In the genomic region with DNA sequence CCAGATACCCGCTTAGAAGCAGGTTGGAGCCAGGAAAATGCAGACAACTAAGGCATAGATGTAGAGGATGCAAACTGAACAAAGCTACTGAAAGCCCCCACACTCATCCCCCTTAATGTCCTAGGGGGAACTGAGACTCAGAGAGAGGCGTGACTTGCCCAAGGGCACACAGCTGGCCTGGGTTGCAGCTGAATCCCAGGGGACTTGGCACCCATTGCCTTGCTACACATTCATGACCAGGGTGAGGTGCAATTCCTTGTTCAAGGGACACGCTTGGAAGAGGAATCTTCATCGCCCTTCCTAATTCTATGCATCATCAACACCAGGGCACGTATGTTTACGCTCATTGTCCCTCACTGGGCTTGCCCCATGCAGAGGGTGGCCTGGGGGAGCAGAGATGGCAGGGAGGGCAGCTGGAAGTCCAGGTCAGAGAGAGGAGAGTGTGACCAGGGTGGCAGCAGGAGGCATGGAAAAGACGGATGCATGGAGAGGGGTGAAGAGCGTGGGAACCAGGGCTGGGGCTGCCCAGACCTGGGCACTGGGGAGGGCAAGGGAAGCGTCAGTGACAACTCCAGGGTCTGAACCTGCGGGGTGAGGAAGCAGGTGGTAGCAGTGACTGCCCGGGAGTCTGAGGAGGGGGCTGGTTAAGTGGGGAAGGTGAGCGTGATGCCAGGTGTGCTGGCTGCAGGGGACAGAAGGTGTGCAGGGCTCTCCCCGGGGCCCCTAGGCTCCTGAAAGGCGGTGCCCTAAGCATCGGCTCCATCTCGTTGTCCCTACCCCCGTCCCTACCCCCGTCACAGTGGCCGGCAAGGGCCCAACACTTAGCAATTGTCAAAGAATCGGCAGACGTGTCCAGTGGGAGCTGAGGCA, we compare ENCODE assay signal across 18 cellular contexts.
A peak's percentile ranks its signal among the peaks of the same experiment; 100 is the strongest.
DNase-seq lines count a peak whose midpoint lies in the region; ATAC-seq and TF ChIP-seq lines count a peak whose summit lies in the region.
"Had no signal": no experiment of that assay in that cellular context is flagged by ENCODE, and none has a peak within 500 bp of the region (broad histone marks: within the 10 kb centered on the region; RNA-seq: fewer than 3 reads in every experiment).

No MANE protein-coding gene starts in this region.

- H3K27me3 ChIP-seq in MM.1S (replicated peaks; ENCODE audit: insufficient read depth, low read length), result no peaks in the 10 kb centered on the region
- H3K27me3 ChIP-seq in GM23248 (replicated peaks; ENCODE audit: insufficient read depth), result peaks cover 24% of the 10 kb centered on the region
- H3K27me3 ChIP-seq: body of pancreas had no signal

- H3K9ac ChIP-seq in MM.1S (ENCODE audit: low read length) (peak overlapping the region; percentile 39; the same call in 1 of the 2 replicates), GM23248 (no peak overlapping the region)

- no peaks in the 10 kb centered on the region for H3K9me3 Mint-ChIP-seq in activated T-cell treated with anti-CD3 and anti-CD28 coated beads, Interleukin-2, amount 50 U/mL, for 4 hours
- no peaks in the 10 kb centered on the region for H3K9me3 Mint-ChIP-seq in activated T-cell treated with anti-CD3 and anti-CD28 coated beads, Interleukin-2, amount 50 U/mL, for 72 hours
- H3K9me3 Mint-ChIP-seq in effector memory CD8-positive, alpha-beta T cell, result no peaks in the 10 kb centered on the region
- no peaks in the 10 kb centered on the region for H3K9me3 Mint-ChIP-seq in stimulated activated naive B cell treated with anti-CD40 and anti-IgM and Interleukin-4, amounts not matched to agents 10 μg/mL and 1 μg/mL and 100 μg/mL, for 72 hours
- H3K9me3 Mint-ChIP-seq: GM23338 had no signal

- H3K4me3 Mint-ChIP-seq in activated T-cell treated with anti-CD3 and anti-CD28 coated beads, Interleukin-2, amount 50 U/mL, for 4 hours, result peak overlapping the region; percentile 52
- peak overlapping the region in 1 of 2 donors; percentile 50 for H3K4me3 Mint-ChIP-seq in activated T-cell treated with anti-CD3 and anti-CD28 coated beads, Interleukin-2, amount 50 U/mL, for 72 hours
- peak overlapping the region; percentile 50 to 62 for H3K4me3 Mint-ChIP-seq in effector memory CD8-positive, alpha-beta T cell
- peak overlapping the region in 1 of 2 donors; percentile 7 for H3K4me3 Mint-ChIP-seq in stimulated activated naive B cell treated with anti-CD40 and anti-IgM and Interleukin-4, amounts not matched to agents 10 μg/mL and 1 μg/mL and 100 μg/mL, for 72 hours
- H3K4me3 Mint-ChIP-seq: GM23338 had no signal

- H3K4me1 ChIP-seq in MM.1S (ENCODE audit: low read length) (peaks cover 39% of the 10 kb centered on the region), GM23248 (ENCODE audit: insufficient read depth) (peaks cover 8% of the 10 kb centered on the region)
- H3K4me1 ChIP-seq: body of pancreas, prostate gland had no signal

- in situ Hi-C loops in GM23248 (cut with MboI), result no loop called here

- H3K27ac Mint-ChIP-seq in activated T-cell treated with anti-CD3 and anti-CD28 coated beads, Interleukin-2, amount 50 U/mL, for 72 hours, result no peak overlapping the region
- peak overlapping the region in 1 of 2 donors; percentile 42 for H3K27ac Mint-ChIP-seq in effector memory CD8-positive, alpha-beta T cell
- peak overlapping the region; percentile 20 for H3K27ac Mint-ChIP-seq in stimulated activated naive B cell treated with anti-CD40 and anti-IgM and Interleukin-4, amounts not matched to agents 10 μg/mL and 1 μg/mL and 100 μg/mL, for 72 hours
- H3K27ac Mint-ChIP-seq: GM23338 had no signal

- peaks cover 29% of the 10 kb centered on the region for H3K4me1 Mint-ChIP-seq in activated T-cell treated with anti-CD3 and anti-CD28 coated beads, Interleukin-2, amount 50 U/mL, for 4 hours (ENCODE audit: low read depth)
- H3K4me1 Mint-ChIP-seq in activated T-cell treated with anti-CD3 and anti-CD28 coated beads, Interleukin-2, amount 50 U/mL, for 72 hours (ENCODE audit: low read depth), result peaks cover 42% of the 10 kb centered on the region
- peaks cover 10 to 34% of the 10 kb centered on the region in 2 donors for H3K4me1 Mint-ChIP-seq in effector memory CD8-positive, alpha-beta T cell (ENCODE audit: low read depth in 2 of 2)
- peaks cover 12 to 22% of the 10 kb centered on the region in 2 donors for H3K4me1 Mint-ChIP-seq in stimulated activated naive B cell treated with anti-CD40 and anti-IgM and Interleukin-4, amounts not matched to agents 10 μg/mL and 1 μg/mL and 100 μg/mL, for 72 hours

- H3K4me3 ChIP-seq in MM.1S (ENCODE audit: low read length), result peak overlapping the region; percentile 39; the same call in 1 of the 2 replicates
- H3K4me3 ChIP-seq in GM23248, result no peak overlapping the region
- H3K4me3 ChIP-seq: body of pancreas, GM23338, prostate gland had no signal

- H2AFZ ChIP-seq in MM.1S (ENCODE audit: low read length) (peak overlapping the region; percentile 95), GM23248 (no peak overlapping the region)
- H2AFZ ChIP-seq: GM23338 had no signal

- no peak for TF ChIP-seq CTCF in MM.1S (IDR thresholded peaks at IDR 0.05; ENCODE audit: low read length)
- no peak for TF ChIP-seq CTCF in GM10266 (IDR thresholded peaks at IDR 0.05; ENCODE audit: control insufficient read depth, insufficient read depth, low read depth, missing control alignments)

- H4K20me1 ChIP-seq in MM.1S (ENCODE audit: insufficient read depth, low read length) (no peaks in the 10 kb centered on the region), GM23248 (ENCODE audit: insufficient read depth) (no peaks in the 10 kb centered on the region)

- H3F3A ChIP-seq in MM.1S (ENCODE audit: insufficient read depth, low read length) (no peaks in the 10 kb centered on the region), GM23248 (ENCODE audit: insufficient read depth) (no peaks in the 10 kb centered on the region)

- H3K9me2 ChIP-seq in MM.1S (replicated peaks; ENCODE audit: insufficient read depth, low read length), result no peaks in the 10 kb centered on the region
- no peaks in the 10 kb centered on the region for H3K9me2 ChIP-seq in GM23248 (ENCODE audit: insufficient read depth)

- H3K79me2 ChIP-seq in MM.1S (ENCODE audit: low read length) (no peaks in the 10 kb centered on the region), GM23248 (ENCODE audit: insufficient read depth) (no peaks in the 10 kb centered on the region)

- H3K9me3 ChIP-seq in MM.1S (replicated peaks; ENCODE audit: insufficient read depth, low read length), result no peaks in the 10 kb centered on the region
- no peaks in the 10 kb centered on the region for H3K9me3 ChIP-seq in GM23248 (ENCODE audit: low read depth)
- H3K9me3 ChIP-seq: body of pancreas, prostate gland, suprapubic skin had no signal

- peak overlapping the region; percentile 68 for H3K4me2 ChIP-seq in MM.1S (ENCODE audit: low read depth, low read length)
- H3K4me2 ChIP-seq in GM23248 (ENCODE audit: unreplicated experiment), result no peak overlapping the region
- H3K4me2 ChIP-seq: GM23338 had no signal

- H3K36me3 ChIP-seq in MM.1S (replicated peaks; ENCODE audit: insufficient read depth, low read length) (no peaks in the 10 kb centered on the region), GM23248 (ENCODE audit: low read depth) (no peaks in the 10 kb centered on the region)
- H3K36me3 ChIP-seq: prostate gland, suprapubic skin had no signal

- H3K36me3 Mint-ChIP-seq in activated T-cell treated with anti-CD3 and anti-CD28 coated beads, Interleukin-2, amount 50 U/mL, for 4 hours (ENCODE audit: insufficient read depth), result no peaks in the 10 kb centered on the region
- H3K36me3 Mint-ChIP-seq in activated T-cell treated with anti-CD3 and anti-CD28 coated beads, Interleukin-2, amount 50 U/mL, for 72 hours (ENCODE audit: insufficient read depth in 2 of 2), result no peaks in the 10 kb centered on the region
- no peaks in the 10 kb centered on the region for H3K36me3 Mint-ChIP-seq in effector memory CD8-positive, alpha-beta T cell (ENCODE audit: insufficient read depth)
- H3K36me3 Mint-ChIP-seq in stimulated activated naive B cell treated with anti-CD40 and anti-IgM and Interleukin-4, amounts not matched to agents 10 μg/mL and 1 μg/mL and 100 μg/mL, for 72 hours, result no peaks in the 10 kb centered on the region

- DNase-seq in activated T-cell treated with anti-CD3 and anti-CD28 coated beads, Interleukin-2, amount 50 U/mL, for 4 hours, result no peak
- no peak for DNase-seq in activated T-cell treated with anti-CD3 and anti-CD28 coated beads, Interleukin-2, amount 50 U/mL, for 72 hours
- DNase-seq in MM.1S, result no peak
- no peak for DNase-seq in effector memory CD8-positive, alpha-beta T cell
- peak; percentile 20 for DNase-seq in stimulated activated naive B cell treated with anti-CD40 and anti-IgM and Interleukin-4, amounts not matched to agents 10 μg/mL and 1 μg/mL and 100 μg/mL, for 72 hours
- no peak for DNase-seq in GM10266 (ENCODE audit: extremely low spot score)
- DNase-seq in GM23248, result no peak
- DNase-seq: body of pancreas; dorsolateral prefrontal cortex; hippocampal formation; NCI-H1048; Right ventricle myocardium superior; stimulated activated CD4-positive, alpha-beta T cell treated with anti-CD3 and anti-CD28 coated beads, Interleukin-12 subunit alpha, Interleukin-12 subunit beta, amount 100 ng/mL, for 4 hours had no signal

- WGBS in GM23248 (ENCODE audit: low coverage in 1 of 2, low lambda C conversion rate in 2 of 2, missing lambda C conversion rate in 2 of 2), 2 experiments, result 73 to 75% methylated on average over 19 to 21 of the region's 21 CpGs

- H3K27ac ChIP-seq in MM.1S (ENCODE audit: low read length), result peak overlapping the region; percentile 44; the same call in 1 of the 2 replicates
- no peak overlapping the region for H3K27ac ChIP-seq in GM23248
- H3K27ac ChIP-seq: body of pancreas, dorsolateral prefrontal cortex, prostate gland, suprapubic skin had no signal

- H3K27me3 Mint-ChIP-seq in activated T-cell treated with anti-CD3 and anti-CD28 coated beads, Interleukin-2, amount 50 U/mL, for 4 hours (ENCODE audit: low read depth), result peaks cover 9% of the 10 kb centered on the region
- peaks cover 18% of the 10 kb centered on the region for H3K27me3 Mint-ChIP-seq in activated T-cell treated with anti-CD3 and anti-CD28 coated beads, Interleukin-2, amount 50 U/mL, for 72 hours (ENCODE audit: low read depth)
- H3K27me3 Mint-ChIP-seq in effector memory CD8-positive, alpha-beta T cell, result peaks cover 31 to 47% of the 10 kb centered on the region in 2 donors
- H3K27me3 Mint-ChIP-seq in stimulated activated naive B cell treated with anti-CD40 and anti-IgM and Interleukin-4, amounts not matched to agents 10 μg/mL and 1 μg/mL and 100 μg/mL, for 72 hours, result peaks cover 53 to 55% of the 10 kb centered on the region in 2 donors

- no peak for ATAC-seq in activated T-cell treated with anti-CD3 and anti-CD28 coated beads, Interleukin-2, amount 50 U/mL, for 4 hours
- no peak for ATAC-seq in activated T-cell treated with anti-CD3 and anti-CD28 coated beads, Interleukin-2, amount 50 U/mL, for 72 hours (replicated peaks in 1 of 2)
- no peak for ATAC-seq in effector memory CD8-positive, alpha-beta T cell (replicated peaks)
- peak; percentile 90 to 91 for ATAC-seq in stimulated activated naive B cell treated with anti-CD40 and anti-IgM and Interleukin-4, amounts not matched to agents 10 μg/mL and 1 μg/mL and 100 μg/mL, for 72 hours (replicated peaks)
- no peak for ATAC-seq in HG03354 (IDR thresholded peaks at IDR 0.05; ENCODE audit: poor library complexity, severe bottlenecking, unreplicated experiment)
- ATAC-seq: body of pancreas, GM23338, left colon had no signal

Comparison
In these comparisons a context has a peak if more than half of its experiments do, and no peak if none do; other contexts are left out.
1. ATAC-seq: peak in stimulated activated naive B cell treated with anti-CD40 and anti-IgM and Interleukin-4, amounts not matched to agents 10 μg/mL and 1 μg/mL and 100 μg/mL, for 72 hours (2 of 2); none in activated T-cell treated with anti-CD3 and anti-CD28 coated beads, Interleukin-2, amount 50 U/mL, for 4 hours (0 of 2), activated T-cell treated with anti-CD3 and anti-CD28 coated beads, Interleukin-2, amount 50 U/mL, for 72 hours (0 of 2), effector memory CD8-positive, alpha-beta T cell (single experiment) and HG03354 (single experiment).